ENCODE assay signal across 17 cellular contexts in the genomic region with DNA sequence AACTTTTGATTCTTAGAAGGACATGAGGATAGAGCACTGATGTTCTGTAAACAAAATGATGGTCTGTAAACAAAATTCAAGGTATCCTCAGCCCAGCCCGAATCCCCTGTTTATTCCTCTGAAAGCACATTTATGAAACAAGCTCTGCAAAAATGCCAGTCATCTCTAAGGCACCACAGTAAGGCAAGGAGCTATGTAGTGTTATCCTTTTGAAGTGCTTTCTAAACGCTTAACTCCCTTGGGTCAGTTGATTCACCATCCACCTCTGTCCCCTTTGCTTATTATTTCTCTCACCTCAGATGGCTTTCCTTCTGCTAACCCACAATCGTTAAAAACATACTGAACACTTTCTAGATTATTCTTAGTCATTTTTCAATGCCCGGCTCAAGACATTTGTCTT.
"Had no signal": no experiment of that assay in that cellular context is flagged by ENCODE, and none has a peak within 500 bp of the region (broad histone marks: within the 10 kb centered on the region; RNA-seq: fewer than 3 reads in every experiment).

No MANE protein-coding gene starts in this region.

- H3K4me3 Mint-ChIP-seq: T-helper 2 cell treated with Interferon-gamma antibody and Interleukin-4, amounts not matched to agents 5 μg/mL and 100 μg/mL, for 36 hours had no signal

- H3K9me3 Mint-ChIP-seq: activated naive CD4-positive, alpha-beta T cell treated with anti-CD3 and anti-CD28 coated beads, Interleukin-2, amount 50 U/mL, for 72 hours had no signal

- H3K4me1 ChIP-seq: uterus had no signal

- H3K4me3 ChIP-seq: esophagus muscularis mucosa, left lung, ovary, stomach, uterus had no signal

- H3K27ac ChIP-seq: esophagus muscularis mucosa, left lung, ovary had no signal

- H3K9me3 ChIP-seq: esophagus muscularis mucosa, left lung, ovary, stomach, uterus had no signal

- FAIRE-seq: bronchial epithelial cell, colon, islet of Langerhans had no signal

- DNase-seq: activated effector memory CD4-positive, alpha-beta T cell treated with Interleukin-2 at 50 U/mL for 16 hours; activated T-cell treated with anti-CD3 and anti-CD28 coated beads for 4 hours; anterior cingulate cortex; foreskin fibroblast; left lung; mesendoderm; ovary; stimulated activated CD4-positive, alpha-beta T cell treated with anti-CD3 and anti-CD28 coated beads, Interleukin-15, amount 100 ng/mL, for 24 hours; stimulated activated CD4-positive, alpha-beta T cell treated with anti-CD3 and anti-CD28 coated beads, Interleukin-4, amount 100 ng/mL, for 24 hours; stomach; uterus had no signal

- H3K27me3 ChIP-seq: esophagus muscularis mucosa, left lung, ovary, stomach, uterus had no signal

- H3K27ac Mint-ChIP-seq: activated naive CD4-positive, alpha-beta T cell treated with anti-CD3 and anti-CD28 coated beads, Interleukin-2, amount 50 U/mL, for 72 hours; T-helper 2 cell treated with Interferon-gamma antibody and Interleukin-4, amounts not matched to agents 5 μg/mL and 100 μg/mL, for 36 hours had no signal

- ATAC-seq: activated naive CD4-positive, alpha-beta T cell treated with anti-CD3 and anti-CD28 coated beads, Interleukin-2, amount 50 U/mL, for 72 hours; left lung had no signal

- H3K36me3 ChIP-seq: esophagus muscularis mucosa, left lung, ovary, stomach, uterus had no signal
